28 cellular contexts compared by ENCODE assay signal in genomic region chr7:70770154-70770553, GRCh38.
"Had no signal": no experiment of that assay in that cellular context is flagged by ENCODE, and none has a peak within 500 bp of the region (broad histone marks: within the 10 kb centered on the region; RNA-seq: fewer than 3 reads in every experiment).

No MANE protein-coding gene starts in this region.

- H3K4me3 ChIP-seq: left ventricle myocardium inferior, lung, ovary, prostate gland, sigmoid colon, spleen, suprapubic skin, thoracic aorta, tibial artery, upper lobe of right lung had no signal

- H3K4me1 ChIP-seq: left ventricle myocardium inferior, prostate gland, sigmoid colon, spleen, tibial artery, upper lobe of right lung had no signal

- H3K27ac ChIP-seq: left ventricle myocardium inferior, ovary, prostate gland, sigmoid colon, spleen, suprapubic skin, thoracic aorta, tibial artery, upper lobe of right lung had no signal

- H3K9me3 ChIP-seq: left ventricle myocardium inferior, ovary, prostate gland, sigmoid colon, spleen, suprapubic skin, thoracic aorta, tibial artery, upper lobe of right lung had no signal

- H3K27me3 Mint-ChIP-seq: naive B cell; stimulated activated naive CD8-positive, alpha-beta T cell treated with anti-CD3 and anti-CD28 coated beads, Interleukin-15, Interleukin-2, amounts not matched to agents 100 ng/mL and 50 ng/mL, for 24 hours had no signal

- DNase-seq: hypothalamus; immature natural killer cell; kidney; left ventricle myocardium inferior; mesendoderm; naive B cell; natural killer cell; nephron progenitor cell; ovary; retina; right cardiac atrium; sigmoid colon; small intestine; spleen; stimulated activated CD4-positive, alpha-beta T cell treated with anti-CD3 and anti-CD28 coated beads, Interleukin-4, amount 100 ng/mL, for 24 hours; stimulated activated naive CD4-positive, alpha-beta T cell; tibial artery; trophoblast cell; upper lobe of right lung had no signal

- H3K4me3 Mint-ChIP-seq: immature natural killer cell; mesothelial cell of epicardium; naive B cell; natural killer cell; nephron progenitor cell; stimulated activated effector memory CD8-positive, alpha-beta T cell treated with anti-CD3 and anti-CD28 coated beads, Interleukin-12 subunit alpha, Interleukin-12 subunit beta, amount 100 ng/mL, for 72 hours; stimulated activated naive CD8-positive, alpha-beta T cell treated with anti-CD3 and anti-CD28 coated beads, Interleukin-15, Interleukin-2, amounts not matched to agents 100 ng/mL and 50 ng/mL, for 24 hours had no signal

- H3K36me3 ChIP-seq: ovary, prostate gland had no signal

- H3K4me1 Mint-ChIP-seq: immature natural killer cell, naive B cell had no signal

- H3K27me3 ChIP-seq: ovary, sigmoid colon, spleen, suprapubic skin, tibial artery, upper lobe of right lung had no signal

- FAIRE-seq: islet of Langerhans, kidney, small intestine, urothelium cell line had no signal

- H3K27ac Mint-ChIP-seq: mesothelial cell of epicardium; naive B cell; stimulated activated naive CD8-positive, alpha-beta T cell treated with anti-CD3 and anti-CD28 coated beads, Interleukin-15, Interleukin-2, amounts not matched to agents 100 ng/mL and 50 ng/mL, for 24 hours had no signal

- ATAC-seq: natural killer cell; right cardiac atrium; stimulated activated effector memory CD8-positive, alpha-beta T cell treated with anti-CD3 and anti-CD28 coated beads, Interleukin-12 subunit alpha, Interleukin-12 subunit beta, amount 100 ng/mL, for 72 hours had no signal

- H3K9me3 Mint-ChIP-seq: immature natural killer cell; mesothelial cell of epicardium; naive B cell; natural killer cell; nephron progenitor cell; stimulated activated effector memory CD8-positive, alpha-beta T cell treated with anti-CD3 and anti-CD28 coated beads, Interleukin-12 subunit alpha, Interleukin-12 subunit beta, amount 100 ng/mL, for 72 hours; stimulated activated naive CD8-positive, alpha-beta T cell treated with anti-CD3 and anti-CD28 coated beads, Interleukin-15, Interleukin-2, amounts not matched to agents 100 ng/mL and 50 ng/mL, for 24 hours had no signal
